ENCODE assay signal across 19 cellular contexts in genomic region chr1:7430047-7430608, GRCh38.
DNase-seq lines count a peak whose midpoint lies in the region; ATAC-seq, FAIRE-seq and TF ChIP-seq lines count a peak whose summit lies in the region.
"Had no signal": no experiment of that assay in that cellular context is flagged by ENCODE, and none has a peak within 500 bp of the region (broad histone marks: within the 10 kb centered on the region; RNA-seq: fewer than 3 reads in every experiment).

No MANE protein-coding gene starts in this region.

- H2BK120ac ChIP-seq in neuronal stem cell (ENCODE audit: low read depth, low read length) = no peak overlapping the region

- no peak for TF ChIP-seq POLR2A in K562 (conservative IDR thresholded peaks at IDR 0.05)

- no TSS peak for BruUV-seq in K562 (replicated peaks; lab: Mats Ljungman, UMichigan)

- no peaks in the 10 kb centered on the region for H3K27me3 Mint-ChIP-seq in natural killer cell treated with Interleukin-12 subunit alpha and Interleukin-12 subunit beta and Interleukin-15 and Interleukin-18, amount 100 ng/mL, for 72 hours
- H3K27me3 Mint-ChIP-seq in natural killer cell (ENCODE audit: low read depth in 2 of 2) = no peaks in the 10 kb centered on the region
- H3K27me3 Mint-ChIP-seq in activated T-helper 1 cell treated with anti-CD3 and anti-CD28 coated beads, Interleukin-12 subunit alpha, Interleukin-12 subunit beta, Interleukin-2, Interleukin-4 antibody, amounts not matched to agents 30 ng/mL and 10 ng/mL and 1 ng/mL, durations not matched to agents 14 hours and 24 hours and 36 hours (ENCODE audit: insufficient read depth) = no peaks in the 10 kb centered on the region
- H3K27me3 Mint-ChIP-seq: CD4-positive, alpha-beta memory T cell had no signal

- ATAC-seq in natural killer cell treated with Interleukin-12 subunit alpha and Interleukin-12 subunit beta and Interleukin-15 and Interleukin-18, amount 100 ng/mL, for 72 hours = no peak
- ATAC-seq in natural killer cell (no peak), K562 (no peak), HG02588 (IDR thresholded peaks at IDR 0.05; ENCODE audit: unreplicated experiment) (no peak)

- no peak overlapping the region for H3K4me3 Mint-ChIP-seq in natural killer cell treated with Interleukin-12 subunit alpha and Interleukin-12 subunit beta and Interleukin-15 and Interleukin-18, amount 100 ng/mL, for 72 hours
- H3K4me3 Mint-ChIP-seq in natural killer cell = no peak overlapping the region
- no peak overlapping the region for H3K4me3 Mint-ChIP-seq in activated T-helper 1 cell treated with anti-CD3 and anti-CD28 coated beads, Interleukin-12 subunit alpha, Interleukin-12 subunit beta, Interleukin-2, Interleukin-4 antibody, amounts not matched to agents 30 ng/mL and 10 ng/mL and 1 ng/mL, durations not matched to agents 14 hours and 24 hours and 36 hours
- H3K4me3 Mint-ChIP-seq: CD14-positive monocyte; CD4-positive, alpha-beta memory T cell had no signal

- no peak for TF ChIP-seq CTCF in natural killer cell (IDR thresholded peaks at IDR 0.05)
- no peak for TF ChIP-seq CTCF in K562 (IDR thresholded peaks at IDR 0.05 in 2 of 3, conservative IDR thresholded peaks at IDR 0.05 in 1 of 3; ENCODE audit: insufficient read depth in 2 of 3, low read depth in 1 of 3, low read length in 3 of 3)
- no peak for TF ChIP-seq CTCF in right atrium auricular region (IDR thresholded peaks at IDR 0.05)

- H3K4me2 ChIP-seq in K562 (ENCODE audit: insufficient read depth, low read length) = no peak overlapping the region
- H3K4me2 ChIP-seq in neuronal stem cell (ENCODE audit: insufficient read depth, low read length, poor library complexity, severe bottlenecking) = no peak overlapping the region
- H3K4me2 ChIP-seq: BLaER1 had no signal

- H3K4me3 ChIP-seq in K562 = no peak overlapping the region
- peak overlapping the region in 1 of 2 donors; percentile 45 for H3K4me3 ChIP-seq in neuronal stem cell (ENCODE audit: low read length in 2 of 2)
- H3K4me3 ChIP-seq in right atrium auricular region = no peak overlapping the region
- H3K4me3 ChIP-seq: BLaER1, HAP-1 had no signal

- H3K9me3 ChIP-seq in K562 (replicated peaks; ENCODE audit: control insufficient read depth, insufficient read depth, low read depth, low read length) = no peaks in the 10 kb centered on the region
- H3K9me3 ChIP-seq in neuronal stem cell (replicated peaks in 1 of 2; ENCODE audit: control insufficient read depth in 2 of 2, insufficient read depth in 1 of 2, low read depth in 1 of 2, low read length in 2 of 2) = peaks cover 0 to 4% of the 10 kb centered on the region in 2 donors
- H3K9me3 ChIP-seq in right atrium auricular region = no peaks in the 10 kb centered on the region
- H3K9me3 ChIP-seq: HAP-1 had no signal

- TF ChIP-seq RAD21 in K562 (CRISPR knock-in tag; conservative IDR thresholded peaks at IDR 0.05 in 1 of 2, IDR thresholded peaks at IDR 0.05 in 1 of 2) = no peak

- TF ChIP-seq EP300 in K562 (IDR thresholded peaks at IDR 0.05; ENCODE audit: low read length) = no peak

- in situ Hi-C loops in K562 (cut with MboI) = no loop called here

- H3K23ac ChIP-seq in neuronal stem cell (ENCODE audit: low read depth, low read length, poor library complexity) = peak overlapping the region; percentile 70

- no peak overlapping the region for H4K8ac ChIP-seq in neuronal stem cell (ENCODE audit: low read depth, low read length)

- no peaks in the 10 kb centered on the region for H3K4me1 Mint-ChIP-seq in natural killer cell treated with Interleukin-12 subunit alpha and Interleukin-12 subunit beta and Interleukin-15 and Interleukin-18, amount 100 ng/mL, for 72 hours (ENCODE audit: low read depth in 2 of 2)
- H3K4me1 Mint-ChIP-seq in natural killer cell = no peaks in the 10 kb centered on the region
- H3K4me1 Mint-ChIP-seq in activated T-helper 1 cell treated with anti-CD3 and anti-CD28 coated beads, Interleukin-12 subunit alpha, Interleukin-12 subunit beta, Interleukin-2, Interleukin-4 antibody, amounts not matched to agents 30 ng/mL and 10 ng/mL and 1 ng/mL, durations not matched to agents 14 hours and 24 hours and 36 hours (ENCODE audit: low read depth) = no peaks in the 10 kb centered on the region
- H3K4me1 Mint-ChIP-seq: CD14-positive monocyte; CD4-positive, alpha-beta memory T cell had no signal

- 0% methylated on average over 7 of the region's 7 CpGs for WGBS in K562 (ENCODE audit: insufficient coverage, low coverage, missing lambda C conversion rate)
- 100% methylated on average over 1 of the region's 7 CpGs; no CpG with 5 or more reads in 1 of the 2 donors for WGBS in neuronal stem cell (ENCODE audit: extremely low coverage in 2 of 2, insufficient read length in 2 of 2, insufficient replicate concordance in 1 of 2), 2 donors

- H3K36me3 Mint-ChIP-seq in natural killer cell treated with Interleukin-12 subunit alpha and Interleukin-12 subunit beta and Interleukin-15 and Interleukin-18, amount 100 ng/mL, for 72 hours = no peaks in the 10 kb centered on the region
- H3K36me3 Mint-ChIP-seq in natural killer cell = no peaks in the 10 kb centered on the region
- no peaks in the 10 kb centered on the region for H3K36me3 Mint-ChIP-seq in activated T-helper 1 cell treated with anti-CD3 and anti-CD28 coated beads, Interleukin-12 subunit alpha, Interleukin-12 subunit beta, Interleukin-2, Interleukin-4 antibody, amounts not matched to agents 30 ng/mL and 10 ng/mL and 1 ng/mL, durations not matched to agents 14 hours and 24 hours and 36 hours (ENCODE audit: low read depth)
- H3K36me3 Mint-ChIP-seq: CD14-positive monocyte; CD4-positive, alpha-beta memory T cell had no signal

- no peaks in the 10 kb centered on the region for H3K79me2 ChIP-seq in K562 (ENCODE audit: control insufficient read depth, insufficient read depth, low read length)

- no peak overlapping the region for H4K91ac ChIP-seq in neuronal stem cell (ENCODE audit: low read depth, low read length, poor library complexity)

- peak overlapping the region; percentile 1 for H3K14ac ChIP-seq in neuronal stem cell (ENCODE audit: low read length)

- intact Hi-C loops in natural killer cell (cut with micrococcal nuclease) = no loop called here
- intact Hi-C loops in K562 (cut with micrococcal nuclease) = no loop called here
- intact Hi-C loops in activated T-helper 1 cell treated with anti-CD3 and anti-CD28 coated beads, Interleukin-12 subunit alpha, Interleukin-12 subunit beta, Interleukin-2, Interleukin-4 antibody, amounts not matched to agents 30 ng/mL and 10 ng/mL and 1 ng/mL, durations not matched to agents 14 hours and 24 hours and 36 hours (cut with micrococcal nuclease) = no loop called here

- H3K79me1 ChIP-seq in neuronal stem cell (ENCODE audit: low read depth, low read length) = no peaks in the 10 kb centered on the region

- H4K20me1 ChIP-seq in K562 (replicated peaks; ENCODE audit: control insufficient read depth, insufficient read depth, low read length) = peaks cover 11% of the 10 kb centered on the region; the same call in 1 of the 2 replicates
- H4K20me1 ChIP-seq: BLaER1 had no signal

- H3K9me1 ChIP-seq in K562 (ENCODE audit: control insufficient read depth, insufficient read depth, low read length) = no peaks in the 10 kb centered on the region

- no peak overlapping the region for H2BK12ac ChIP-seq in neuronal stem cell (ENCODE audit: low read length)

- FAIRE-seq in K562 (lab: Jason Lieb, UNC) = no peak
- FAIRE-seq: GM12892, GM18507 had no signal

- no peak overlapping the region for H2BK5ac ChIP-seq in neuronal stem cell (ENCODE audit: low read length)

- H3K4ac ChIP-seq in neuronal stem cell (ENCODE audit: low read length) = no peak overlapping the region

- H3K4me1 ChIP-seq in K562 (replicated peaks in 1 of 2; ENCODE audit: control insufficient read depth in 2 of 2, insufficient read depth in 2 of 2, low read length in 2 of 2) (no peaks in the 10 kb centered on the region), neuronal stem cell (ENCODE audit: control insufficient read depth in 2 of 2, insufficient read depth in 1 of 2, low read depth in 1 of 2, low read length in 2 of 2) (peaks cover 0 to 3% of the 10 kb centered on the region in 2 donors), right atrium auricular region (peaks cover 0 to under 1% of the 10 kb centered on the region in 2 donors)
- H3K4me1 ChIP-seq: HAP-1 had no signal

- H2AK5ac ChIP-seq in neuronal stem cell (ENCODE audit: low read depth, low read length) = no peak overlapping the region

- H3K9ac ChIP-seq in K562 (ENCODE audit: insufficient read depth in 1 of 2, low read depth in 2 of 2, low read length in 2 of 2) = no peak overlapping the region
- no peak overlapping the region for H3K9ac ChIP-seq in neuronal stem cell (ENCODE audit: low read depth, low read length, poor library complexity)
- H3K9ac ChIP-seq: BLaER1 had no signal

- H3K9me3 Mint-ChIP-seq in natural killer cell treated with Interleukin-12 subunit alpha and Interleukin-12 subunit beta and Interleukin-15 and Interleukin-18, amount 100 ng/mL, for 72 hours = no peaks in the 10 kb centered on the region
- H3K9me3 Mint-ChIP-seq in natural killer cell = no peaks in the 10 kb centered on the region
- H3K9me3 Mint-ChIP-seq in activated T-helper 1 cell treated with anti-CD3 and anti-CD28 coated beads, Interleukin-12 subunit alpha, Interleukin-12 subunit beta, Interleukin-2, Interleukin-4 antibody, amounts not matched to agents 30 ng/mL and 10 ng/mL and 1 ng/mL, durations not matched to agents 14 hours and 24 hours and 36 hours = no peaks in the 10 kb centered on the region

- CTCF ChIA-PET in K562 (lab: Yijun Ruan, JAX; ENCODE audit: low intra/inter-chr PET ratio) = no interaction called here

- no peak overlapping the region for H3K18ac ChIP-seq in neuronal stem cell (ENCODE audit: low read length)

- H2AFZ ChIP-seq in K562 (ENCODE audit: low read depth, low read length) = no peak overlapping the region
- H2AFZ ChIP-seq in neuronal stem cell (ENCODE audit: low read length) = no peak overlapping the region

- POLR2A ChIA-PET in K562 (lab: Yijun Ruan, JAX) = no interaction called here

- no peak overlapping the region for H2BK15ac ChIP-seq in neuronal stem cell (ENCODE audit: low read length)

- H3K36me3 ChIP-seq in K562 (ENCODE audit: control insufficient read depth, insufficient read depth, low read length) = no peaks in the 10 kb centered on the region
- no peaks in the 10 kb centered on the region for H3K36me3 ChIP-seq in neuronal stem cell (replicated peaks in 1 of 2; ENCODE audit: control insufficient read depth in 2 of 2, insufficient read depth in 2 of 2, low read length in 2 of 2)
- no peaks in the 10 kb centered on the region for H3K36me3 ChIP-seq in right atrium auricular region
- H3K36me3 ChIP-seq: BLaER1, HAP-1 had no signal

- DNase-seq in natural killer cell treated with Interleukin-12 subunit alpha and Interleukin-12 subunit beta and Interleukin-15 and Interleukin-18, amount 100 ng/mL, for 72 hours (ENCODE audit: low spot score) = peak; percentile 5
- DNase-seq in natural killer cell (no peak), K562 (ENCODE audit: extremely low read depth in 1 of 4, low spot score in 3 of 4) (no peak), neuronal stem cell (ENCODE audit: low spot score) (no peak), right atrium auricular region (ENCODE audit: low spot score) (no peak)
- DNase-seq in activated T-helper 1 cell treated with anti-CD3 and anti-CD28 coated beads, Interleukin-12 subunit alpha, Interleukin-12 subunit beta, Interleukin-2, Interleukin-4 antibody, amounts not matched to agents 30 ng/mL and 10 ng/mL and 1 ng/mL, durations not matched to agents 14 hours and 24 hours and 36 hours (ENCODE audit: low spot score) = no peak
- DNase-seq: 8988T; CD4-positive, alpha-beta memory T cell; DMS153; DMS79; GDM1; GOT3 had no signal

- H3K27me3 ChIP-seq in K562 (ENCODE audit: control insufficient read depth in 2 of 2, insufficient read depth in 2 of 2, low read length in 2 of 2) (peaks cover 4 to 47% of the 10 kb centered on the region in 2 experiments; a peak in 3 of 5 replicates), neuronal stem cell (ENCODE audit: control insufficient read depth in 3 of 3, insufficient read depth in 3 of 3, low read depth in 1 of 3, low read length in 3 of 3) (no peaks in the 10 kb centered on the region), right atrium auricular region (no peaks in the 10 kb centered on the region)
- H3K27me3 ChIP-seq: BLaER1 had no signal

- H3K27ac Mint-ChIP-seq in natural killer cell treated with Interleukin-12 subunit alpha and Interleukin-12 subunit beta and Interleukin-15 and Interleukin-18, amount 100 ng/mL, for 72 hours = no peak overlapping the region
- no peak overlapping the region for H3K27ac Mint-ChIP-seq in natural killer cell
- no peak overlapping the region for H3K27ac Mint-ChIP-seq in activated T-helper 1 cell treated with anti-CD3 and anti-CD28 coated beads, Interleukin-12 subunit alpha, Interleukin-12 subunit beta, Interleukin-2, Interleukin-4 antibody, amounts not matched to agents 30 ng/mL and 10 ng/mL and 1 ng/mL, durations not matched to agents 14 hours and 24 hours and 36 hours
- H3K27ac Mint-ChIP-seq: CD14-positive monocyte; CD4-positive, alpha-beta memory T cell had no signal

- H3K27ac ChIP-seq in K562 (ENCODE audit: extremely low read depth, low read depth, low read length) (no peak overlapping the region), neuronal stem cell (replicated peaks; ENCODE audit: low read length) (no peak overlapping the region), right atrium auricular region (no peak overlapping the region)
- H3K27ac ChIP-seq: BLaER1, HL-60 had no signal
